In genomic region chr3:30034246-30034991, GRCh38 we compare ENCODE assay signal across 25 cellular contexts.
"Had no signal": no experiment of that assay in that cellular context is flagged by ENCODE, and none has a peak within 500 bp of the region (broad histone marks: within the 10 kb centered on the region; RNA-seq: fewer than 3 reads in every experiment).

No MANE protein-coding gene starts in this region.

- H3K9me3 ChIP-seq: left lung, lower lobe of right lung, pancreas, prostate gland, sigmoid colon, stomach, thoracic aorta, tibial artery, upper lobe of right lung had no signal

- H3K4me3 ChIP-seq: hepatocyte, left lung, lower lobe of right lung, pancreas, prostate gland, sigmoid colon, stomach, thoracic aorta, tibial artery, upper lobe of right lung had no signal

- H3K36me3 ChIP-seq: left lung, lower lobe of right lung, pancreas, prostate gland, sigmoid colon, stomach, thoracic aorta, tibial artery, upper lobe of right lung had no signal

- H3K27me3 ChIP-seq: hepatocyte, left lung, pancreas, sigmoid colon, stomach, tibial artery, upper lobe of right lung had no signal

- H3K27ac ChIP-seq: hepatocyte, left lung, lower lobe of right lung, pancreas, prostate gland, sigmoid colon, stomach, thoracic aorta, tibial artery, upper lobe of right lung had no signal

- DNase-seq: kidney; left colon; lower lobe of right lung; mammary epithelial cell; mesenchymal stem cell; naive thymus-derived CD8-positive, alpha-beta T cell; nucleus accumbens; pancreas; posterior cingulate gyrus; retina; right cardiac atrium; sigmoid colon; small intestine; stimulated activated CD4-positive, alpha-beta T cell treated with anti-CD3 and anti-CD28 coated beads, Interleukin-2, amount 100 ng/mL, for 24 hours; stimulated activated CD4-positive, alpha-beta T cell treated with anti-CD3 and anti-CD28 coated beads, Interleukin-4, amount 100 ng/mL, for 1 hour; stimulated activated naive B cell treated with anti-CD40 and anti-IgM and Interleukin-4, amounts not matched to agents 10 μg/mL and 1 μg/mL and 100 μg/mL, for 72 hours; stimulated activated naive CD8-positive, alpha-beta T cell treated with anti-CD3 and anti-CD28 coated beads, Interleukin-15, Interleukin-2, amounts not matched to agents 100 U/mL and 50 U/mL, for 24 hours; stomach; tibial artery; trophoblast cell; upper lobe of right lung had no signal

- H3K4me1 ChIP-seq: left lung, lower lobe of right lung, pancreas, prostate gland, stomach, tibial artery, upper lobe of right lung had no signal
